16 cellular contexts compared by ENCODE assay signal in genomic region chr1:31429583-31429982, GRCh38. TPM values are rescaled to one million over a fixed set of nuclear protein-coding genes. Genes with fewer than 3 reads are reported as not detected.
DNase-seq lines count a peak whose midpoint lies in the region; ATAC-seq and TF ChIP-seq lines count a peak whose summit lies in the region.
"Had no signal": no experiment of that assay in that cellular context is flagged by ENCODE, and none has a peak within 500 bp of the region (broad histone marks: within the 10 kb centered on the region; RNA-seq: fewer than 3 reads in every experiment).

No MANE protein-coding gene starts in this region.

- POLR2A ChIA-PET in PC-9 (lab: Charles Lee; ENCODE audit: unreplicated experiment) (no interaction called here), PC-3 (lab: Charles Lee; ENCODE audit: unreplicated experiment) (no interaction called here)

- peak; percentile 47 for DNase-seq in activated effector memory CD4-positive, alpha-beta T cell treated with anti-CD3 and anti-CD28 coated beads, Interleukin-2, amount 50 U/mL, for 16 hours
- no peak for DNase-seq in activated effector memory CD4-positive, alpha-beta T cell treated with Interleukin-2 at 50 U/mL for 16 hours
- DNase-seq in mesenteric fat pad (ENCODE audit: low spot score) (peak; percentile 47), transverse colon (peak; percentile 9), PC-9 (no peak), SW 1271 (lab: John Stamatoyannopoulos, UW) (no peak), PC-3 (no peak)
- DNase-seq: Caco-2; CD8-positive, alpha-beta memory T cell; GF-D8; HCEC 1CT; HFFc6 had no signal

- no peak overlapping the region for H3K4me3 ChIP-seq in transverse colon
- no peak overlapping the region for H3K4me3 ChIP-seq in PC-9
- H3K4me3 ChIP-seq in PC-3 (ENCODE audit: low read length) = no peak overlapping the region

- peaks cover 78% of the 10 kb centered on the region for H3F3A ChIP-seq in PC-9 (ENCODE audit: insufficient read depth, low read depth)
- no peaks in the 10 kb centered on the region for H3F3A ChIP-seq in PC-3 (ENCODE audit: low read length, unreplicated experiment)

- no TSS peak for BruUV-seq in PC-9 (replicated peaks; lab: Mats Ljungman, UMichigan)
- BruUV-seq in PC-3 (replicated peaks; lab: Mats Ljungman, UMichigan) = no TSS peak

- intact Hi-C loops in transverse colon (cut with DNase I; ENCODE audit: low total_unique reads) (loop anchor here (10.0 kb wide), 1 partner anchor 245 kb away; no protein-coding TSS in a partner anchor), PC-9 (cut with micrococcal nuclease; ENCODE audit: unreplicated experiment) (loop anchor here (10.0 kb wide), 1 partner anchor 135 kb away; the partner anchor contains the start of genes SNRNP40 and ZCCHC17), PC-3 (cut with micrococcal nuclease) (no loop called here)

- no peak overlapping the region for H3K4me2 ChIP-seq in PC-9
- no peak overlapping the region for H3K4me2 ChIP-seq in PC-3 (ENCODE audit: low read length)

- H3K27me3 ChIP-seq in transverse colon (no peaks in the 10 kb centered on the region), PC-9 (ENCODE audit: insufficient read depth, low read depth) (no peaks in the 10 kb centered on the region), PC-3 (ENCODE audit: low read length) (no peaks in the 10 kb centered on the region)

- no peaks in the 10 kb centered on the region for H3K36me3 ChIP-seq in transverse colon
- H3K36me3 ChIP-seq in PC-9 (ENCODE audit: low read depth) = peaks cover 10% of the 10 kb centered on the region
- peaks cover 6% of the 10 kb centered on the region for H3K36me3 ChIP-seq in PC-3 (ENCODE audit: low read depth, low read length)

- H3K9me3 ChIP-seq in transverse colon = no peaks in the 10 kb centered on the region
- peaks cover 2% of the 10 kb centered on the region; the same call in 1 of the 2 replicates for H3K9me3 ChIP-seq in PC-9 (ENCODE audit: insufficient read depth, low read depth)
- H3K9me3 ChIP-seq in PC-3 (ENCODE audit: low read length) = no peaks in the 10 kb centered on the region
- H3K9me3 ChIP-seq: Caco-2 had no signal

- CTCF ChIA-PET in PC-9 (lab: Charles Lee) = no interaction called here
- CTCF ChIA-PET in PC-3 (lab: Charles Lee) = no interaction called here

- H4K20me1 ChIP-seq in PC-9 (ENCODE audit: insufficient read depth) = no peaks in the 10 kb centered on the region
- no peaks in the 10 kb centered on the region for H4K20me1 ChIP-seq in PC-3 (ENCODE audit: low read length)

- in situ Hi-C loops in transverse colon (cut with MboI; ENCODE audit: low pct_ligation_motif_present in 1 of 4, low pct_unique_long_range_greater_than_20kb in 1 of 4, low sequenced_read_pairs in 3 of 4) = loop anchor here in 3 of 4 donors (10.0 kb wide), 1 partner anchor 245 kb away; no protein-coding TSS in a partner anchor

- H3K9ac ChIP-seq in PC-3 (ENCODE audit: low read length) = no peak overlapping the region

- TF ChIP-seq EP300 in transverse colon (IDR thresholded peaks at IDR 0.05; ENCODE audit: low read depth) = no peak

- TF ChIP-seq POLR2A in transverse colon (IDR thresholded peaks at IDR 0.05) = no peak

- 86 to 97% methylated on average over 2 to 6 of the region's 6 CpGs for WGBS in transverse colon (ENCODE audit: low coverage in 1 of 2), 2 donors

- H3K9me2 ChIP-seq in PC-9 (ENCODE audit: insufficient read depth) = no peaks in the 10 kb centered on the region
- H3K9me2 ChIP-seq in PC-3 (replicated peaks; ENCODE audit: low read length) = no peaks in the 10 kb centered on the region

- H3K27ac ChIP-seq in VCaP (peak overlapping the region; percentile 9; the same call in 1 of the 2 replicates), transverse colon (no peak overlapping the region), PC-9 (no peak overlapping the region), PC-3 (ENCODE audit: low read length) (no peak overlapping the region)
- H3K27ac ChIP-seq: 22Rv1 had no signal

- H2AFZ ChIP-seq in PC-9 (no peak overlapping the region), PC-3 (ENCODE audit: low read length) (no peak overlapping the region)

- ATAC-seq in PC-3 = no peak

- peaks cover 0 to 15% (median 9%) of the 10 kb centered on the region in 4 donors for H3K4me1 ChIP-seq in transverse colon
- H3K4me1 ChIP-seq in PC-9 (replicated peaks; ENCODE audit: insufficient read depth) = peaks cover 9% of the 10 kb centered on the region
- H3K4me1 ChIP-seq in PC-3 (ENCODE audit: insufficient read depth, low read length) = peaks cover 21% of the 10 kb centered on the region
- H3K4me1 ChIP-seq: Caco-2 had no signal

- TF ChIP-seq CTCF in VCaP (conservative IDR thresholded peaks at IDR 0.05) = no peak
- TF ChIP-seq CTCF in transverse colon (IDR thresholded peaks at IDR 0.05) = no peak
- no peak for TF ChIP-seq CTCF in PC-9 (conservative IDR thresholded peaks at IDR 0.05)
- no peak for TF ChIP-seq CTCF in PC-3 (conservative IDR thresholded peaks at IDR 0.05; ENCODE audit: low read depth, low read length)

- H3K79me2 ChIP-seq in PC-9 (ENCODE audit: low read depth) (no peaks in the 10 kb centered on the region), PC-3 (ENCODE audit: low read length) (no peaks in the 10 kb centered on the region)

RNA-seq across cellular contexts. Expression of gene SERINC2, which starts 16.6 kb away (rescaled TPM):
- total RNA-seq in mesenteric fat pad (10.0 TPM), transverse colon (100 to 1,000 TPM in 3 of 4 donors, 10 to 100 TPM in 1; 85.6 to 343 (median 250) TPM), PC-9 (2021) (36.0 and 44.0 TPM in 2 replicates), PC-3 (2014; rRNA removed) (44.6 and 51.5 TPM in 2 replicates)

RNA-seq across cellular contexts. Expression of gene FABP3, which starts 56.7 kb away (rescaled TPM):
- total RNA-seq in mesenteric fat pad = 9.1 TPM
- 1 to 10 TPM in 2 of 4 donors, not detected in 2; 5.9 to 7.6 TPM for total RNA-seq in transverse colon
- not detected in 2 replicates for total RNA-seq in PC-9 (2021)
- total RNA-seq in PC-3 (2014; rRNA removed) = 0.40 TPM in 1 of 2 replicates, not detected in the other
- total RNA-seq: A673; CD8-positive, alpha-beta memory T cell; H4 had no signal

Comparison
In these comparisons a context has a peak if more than half of its experiments do, and no peak if none do; other contexts are left out.
1. DNase-seq: peak in activated effector memory CD4-positive, alpha-beta T cell treated with anti-CD3 and anti-CD28 coated beads, Interleukin-2, amount 50 U/mL, for 16 hours (single experiment), mesenteric fat pad (single experiment) and transverse colon (single experiment); none in activated effector memory CD4-positive, alpha-beta T cell treated with Interleukin-2 at 50 U/mL for 16 hours (single experiment), PC-9 (0 of 2), SW 1271 (0 of 2) and PC-3 (single experiment).